In genomic region chr4:157220026-157220881, GRCh38 we compare ENCODE assay signal across 8 cellular contexts. TPM values are rescaled to one million over a fixed set of nuclear protein-coding genes. Genes with fewer than 3 reads are reported as not detected.
DNase-seq lines count a peak whose midpoint lies in the region; ATAC-seq and TF ChIP-seq lines count a peak whose summit lies in the region.

TSS of gene GRIA2 (plus strand) at chr4:157220728. CDS start at chr4:157221043, 315 bp downstream.

- H3K9ac ChIP-seq in colonic mucosa (ENCODE audit: low read depth in 2 of 2, low read length in 2 of 2) = no peak within 1 kb of the TSS

- 14% methylated on average over 24 of the region's 68 CpGs for WGBS in suprapubic skin

- no peak for TF ChIP-seq EP300 in suprapubic skin (IDR thresholded peaks at IDR 0.05)

- DNase-seq in AG10803 (ENCODE audit: low read depth) = peak; percentile 33
- DNase-seq in H7 = peak; percentile 87
- peak; percentile 70 for DNase-seq in NCI-H748 treated with DMSO at 0.1 percent for 48 hours (lab: John Stamatoyannopoulos, UW)
- DNase-seq in coronary artery (ENCODE audit: low spot score) = peak; percentile 75
- no peak for DNase-seq in left lobe of liver (ENCODE audit: low spot score)
- no peak for DNase-seq in suprapubic skin (ENCODE audit: low spot score in 2 of 2)
- no peak for DNase-seq in germinal center (ENCODE audit: low spot score)
- no peak for DNase-seq in colonic mucosa

- H3K27ac ChIP-seq in coronary artery = peak within 1 kb of the TSS in 1 of 2 donors; percentile 82
- no peak within 1 kb of the TSS for H3K27ac ChIP-seq in suprapubic skin
- no peak within 1 kb of the TSS for H3K27ac ChIP-seq in colonic mucosa

- intact Hi-C loops in colonic mucosa (cut with DNase I) = no loop called here

- TF ChIP-seq CTCF in AG10803 (conservative IDR thresholded peaks at IDR 0.05; ENCODE audit: low read length) = no peak
- no peak for TF ChIP-seq CTCF in coronary artery (IDR thresholded peaks at IDR 0.05)
- no peak for TF ChIP-seq CTCF in suprapubic skin (IDR thresholded peaks at IDR 0.05)
- TF ChIP-seq CTCF in colonic mucosa (IDR thresholded peaks at IDR 0.05) = no peak

- no peak for TF ChIP-seq POLR2A in suprapubic skin (IDR thresholded peaks at IDR 0.05)

- peak; percentile 77 for ATAC-seq in left lobe of liver

- H3K9me3 ChIP-seq in suprapubic skin (no peaks in the 10 kb centered on the region), colonic mucosa (no peaks in the 10 kb centered on the region)

- H3K4me3 ChIP-seq in AG10803 (ENCODE audit: low read length) = peak within 1 kb of the TSS; percentile 28
- H3K4me3 ChIP-seq in H7 (ENCODE audit: insufficient read depth, low read depth, low read length) = peak within 1 kb of the TSS; percentile 43; the same call in 1 of the 2 replicates
- H3K4me3 ChIP-seq in coronary artery = peak within 1 kb of the TSS; percentile 79
- H3K4me3 ChIP-seq in suprapubic skin = peak within 1 kb of the TSS; percentile 46
- H3K4me3 ChIP-seq in colonic mucosa = no peak within 1 kb of the TSS

- H3K27me3 ChIP-seq in H7 (ENCODE audit: control insufficient read depth, insufficient read depth, low read length) (peaks cover 58% of the 10 kb centered on the region), suprapubic skin (peaks cover 57% of the 10 kb centered on the region), colonic mucosa (peaks cover 29% of the 10 kb centered on the region)

- H3K4me1 ChIP-seq in suprapubic skin = peaks cover 29% of the 10 kb centered on the region
- no peaks in the 10 kb centered on the region for H3K4me1 ChIP-seq in colonic mucosa

- no peaks in the 10 kb centered on the region for H3K36me3 ChIP-seq in H7 (replicated peaks; ENCODE audit: control insufficient read depth, insufficient read depth, low read length)
- H3K36me3 ChIP-seq in suprapubic skin = no peaks in the 10 kb centered on the region
- no peaks in the 10 kb centered on the region for H3K36me3 ChIP-seq in colonic mucosa

RNA-seq across cellular contexts. Expression of gene GRIA2, which starts in this region (rescaled TPM):
- total RNA-seq in H7 (2014; rRNA removed; shearing (Covaris generic)) = not detected in 2 replicates
- not detected for total RNA-seq in left lobe of liver
- total RNA-seq in suprapubic skin = 10 to 100 TPM in 1 of 4 donors, 1 to 10 TPM in 1, under 1 TPM in 2; 0.47 to 11.0 (median 5.1) TPM
- not detected for total RNA-seq in colonic mucosa

Comparison
In these comparisons a context has a peak if more than half of its experiments do, and no peak if none do; other contexts are left out.
1. Peak in DNase-seq and H3K4me3 ChIP-seq in H7; RNA of the gene not detected or under 1 TPM.
2. Peak in ATAC-seq in left lobe of liver; RNA of the gene not detected or under 1 TPM.
3. DNase-seq: peak in AG10803 (single experiment), NCI-H748 treated with DMSO at 0.1 percent for 48 hours (single experiment) and coronary artery (single experiment); none in left lobe of liver (single experiment), suprapubic skin (0 of 2), germinal center (single experiment) and colonic mucosa (single experiment).